ENCODE assay signal across 20 cellular contexts in the genomic region with DNA sequence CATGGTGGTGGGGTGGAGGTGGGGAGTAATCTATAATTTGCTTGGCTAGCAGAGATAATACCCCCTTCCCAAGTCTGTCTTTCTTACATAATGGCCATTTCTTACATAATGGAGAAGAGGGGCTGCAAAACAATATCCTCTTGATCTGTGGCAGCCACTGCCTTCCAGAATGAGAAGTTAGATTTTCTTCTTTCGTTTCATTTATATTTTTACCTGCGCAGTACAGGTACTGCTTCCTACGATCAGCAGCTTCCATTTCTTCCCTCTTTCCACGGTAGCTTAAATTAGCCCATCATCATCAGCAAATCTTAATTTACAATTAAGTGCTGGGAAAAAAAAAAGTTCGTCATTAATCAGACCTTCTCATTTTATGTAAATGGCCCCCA. TPM values are rescaled to one million over a fixed set of nuclear protein-coding genes. Genes with fewer than 3 reads are reported as not detected.
DNase-seq lines count a peak whose midpoint lies in the region; TF ChIP-seq lines count a peak whose summit lies in the region.
"Had no signal": no experiment of that assay in that cellular context is flagged by ENCODE, and none has a peak within 500 bp of the region (broad histone marks: within the 10 kb centered on the region; RNA-seq: fewer than 3 reads in every experiment).

No MANE protein-coding gene starts in this region.

- H2BK15ac ChIP-seq in mesenchymal stem cell (ENCODE audit: low read depth, poor library complexity, severe bottlenecking), result no peak overlapping the region

- no peak for TF ChIP-seq CTCF in neural progenitor cell (IDR thresholded peaks at IDR 0.05)
- no peak for TF ChIP-seq CTCF in type B pancreatic cell (conservative IDR thresholded peaks at IDR 0.05)

- no peak overlapping the region for H3K18ac ChIP-seq in mesenchymal stem cell (ENCODE audit: low read depth in 1 of 2, low read length in 2 of 2)

- no peak overlapping the region for H3K27ac Mint-ChIP-seq in neural progenitor cell
- H3K27ac Mint-ChIP-seq in type B pancreatic cell, result no peak overlapping the region
- no peak overlapping the region for H3K27ac Mint-ChIP-seq in activated T-cell treated with anti-CD3 and anti-CD28 coated beads, Interleukin-2, amount 50 U/mL, for 24 hours

- peak overlapping the region; percentile 28; the same call in 1 of the 2 replicates for H3K4me3 ChIP-seq in HUES64 (ENCODE audit: low read length)
- peak overlapping the region; percentile 53 for H3K4me3 ChIP-seq in endocrine pancreas (ENCODE audit: control insufficient read depth, insufficient read depth, low read length)
- H3K4me3 ChIP-seq in neural progenitor cell, result peak overlapping the region; percentile 19
- H3K4me3 ChIP-seq in mesenchymal stem cell (ENCODE audit: insufficient read depth in 1 of 2, low read depth in 1 of 2, low read length in 2 of 2), result no peak overlapping the region
- H3K4me3 ChIP-seq: BLaER1, lower lobe of right lung, transverse colon had no signal

- peaks cover 2% of the 10 kb centered on the region for H3K36me3 Mint-ChIP-seq in neural progenitor cell
- H3K36me3 Mint-ChIP-seq in type B pancreatic cell, result peaks cover 4% of the 10 kb centered on the region
- peaks cover 2% of the 10 kb centered on the region for H3K36me3 Mint-ChIP-seq in activated T-cell treated with anti-CD3 and anti-CD28 coated beads, Interleukin-2, amount 50 U/mL, for 24 hours (ENCODE audit: low read depth)

- H3K4ac ChIP-seq in mesenchymal stem cell (ENCODE audit: low read depth in 1 of 2, low read length in 2 of 2), result no peak overlapping the region

- no peak overlapping the region for H4K91ac ChIP-seq in mesenchymal stem cell (ENCODE audit: low read length)

- no peak overlapping the region for H2BK5ac ChIP-seq in mesenchymal stem cell (ENCODE audit: low read depth, low read length, poor library complexity, severe bottlenecking)

- H3K27me3 Mint-ChIP-seq in neural progenitor cell (ENCODE audit: insufficient read depth, low read depth), result peaks cover 6% of the 10 kb centered on the region
- H3K27me3 Mint-ChIP-seq in type B pancreatic cell, result peaks cover 9% of the 10 kb centered on the region
- H3K27me3 Mint-ChIP-seq in activated T-cell treated with anti-CD3 and anti-CD28 coated beads, Interleukin-2, amount 50 U/mL, for 24 hours, result no peaks in the 10 kb centered on the region

- no peaks in the 10 kb centered on the region for H4K20me1 ChIP-seq in neural progenitor cell (ENCODE audit: low read depth)
- H4K20me1 ChIP-seq: BLaER1 had no signal

- H3K14ac ChIP-seq in mesenchymal stem cell (ENCODE audit: low read length in 2 of 2), result no peak overlapping the region

- no peak overlapping the region for H2AK5ac ChIP-seq in mesenchymal stem cell (ENCODE audit: low read length, severe bottlenecking)

- DNase-seq in neural progenitor cell (ENCODE audit: low spot score) (no peak), type B pancreatic cell (ENCODE audit: extremely low spot score, unreplicated experiment) (no peak), putamen (ENCODE audit: low spot score) (no peak), mesenchymal stem cell (no peak)
- DNase-seq in activated T-cell treated with anti-CD3 and anti-CD28 coated beads, Interleukin-2, amount 50 U/mL, for 24 hours, result no peak
- DNase-seq: activated CD4-positive, alpha-beta T cell treated with anti-CD3 and anti-CD28 coated beads for 4 hours; activated CD8-positive, alpha-beta memory T cell treated with anti-CD3 and anti-CD28 coated beads for 24 hours; activated gamma-delta T cell; HCEC 1CT; head of caudate nucleus; lower lobe of right lung; T-helper 2 cell; transverse colon had no signal

- no peak overlapping the region for H3K4me3 Mint-ChIP-seq in neural progenitor cell
- H3K4me3 Mint-ChIP-seq in type B pancreatic cell, result peak overlapping the region; percentile 66
- no peak overlapping the region for H3K4me3 Mint-ChIP-seq in activated T-cell treated with anti-CD3 and anti-CD28 coated beads, Interleukin-2, amount 50 U/mL, for 24 hours
- H3K4me3 Mint-ChIP-seq: central memory CD8-positive, alpha-beta T cell had no signal

- peaks cover 7% of the 10 kb centered on the region for H3K79me2 ChIP-seq in neural progenitor cell (ENCODE audit: low read depth)

- peaks cover 7% of the 10 kb centered on the region; the same call in 1 of the 2 replicates for H3K36me3 ChIP-seq in HUES64 (ENCODE audit: insufficient read depth, low read length)
- peaks cover 5% of the 10 kb centered on the region for H3K36me3 ChIP-seq in endocrine pancreas (ENCODE audit: control insufficient read depth, insufficient read depth, low read length)
- H3K36me3 ChIP-seq in neural progenitor cell, result no peaks in the 10 kb centered on the region
- no peaks in the 10 kb centered on the region for H3K36me3 ChIP-seq in mesenchymal stem cell (ENCODE audit: control insufficient read depth in 1 of 2, insufficient read depth in 2 of 2, low read depth in 1 of 2, low read length in 2 of 2)
- H3K36me3 ChIP-seq: BLaER1, lower lobe of right lung, neutrophil, transverse colon had no signal

- no peak overlapping the region for H4K8ac ChIP-seq in mesenchymal stem cell (ENCODE audit: low read length)

- H2BK12ac ChIP-seq in mesenchymal stem cell (ENCODE audit: low read length in 2 of 2), result no peak overlapping the region

- peaks cover 30% of the 10 kb centered on the region for H3K4me1 ChIP-seq in HUES64 (ENCODE audit: insufficient read depth, low read length)
- H3K4me1 ChIP-seq in endocrine pancreas (ENCODE audit: control insufficient read depth, insufficient read depth, low read length), result no peaks in the 10 kb centered on the region
- peaks cover 48% of the 10 kb centered on the region for H3K4me1 ChIP-seq in neural progenitor cell
- peaks cover 5% of the 10 kb centered on the region for H3K4me1 ChIP-seq in mesenchymal stem cell (ENCODE audit: control insufficient read depth, insufficient read depth, low read depth, low read length)
- H3K4me1 ChIP-seq: lower lobe of right lung had no signal

- H3K9me3 Mint-ChIP-seq in neural progenitor cell (peaks cover 3% of the 10 kb centered on the region), type B pancreatic cell (no peaks in the 10 kb centered on the region)
- no peaks in the 10 kb centered on the region for H3K9me3 Mint-ChIP-seq in activated T-cell treated with anti-CD3 and anti-CD28 coated beads, Interleukin-2, amount 50 U/mL, for 24 hours
- H3K9me3 Mint-ChIP-seq: central memory CD8-positive, alpha-beta T cell had no signal

- H3K4me1 Mint-ChIP-seq in neural progenitor cell, result peaks cover 42% of the 10 kb centered on the region
- H3K4me1 Mint-ChIP-seq in type B pancreatic cell (ENCODE audit: unreplicated experiment), result peaks cover 50% of the 10 kb centered on the region
- H3K4me1 Mint-ChIP-seq in activated T-cell treated with anti-CD3 and anti-CD28 coated beads, Interleukin-2, amount 50 U/mL, for 24 hours (ENCODE audit: low read depth), result peaks cover 36% of the 10 kb centered on the region

- H3K27ac ChIP-seq in HUES64 (ENCODE audit: low read depth, low read length), result peak overlapping the region; percentile 74
- H3K27ac ChIP-seq in neural progenitor cell, result no peak overlapping the region
- H3K27ac ChIP-seq in mesenchymal stem cell (ENCODE audit: low read length, poor library complexity, severe bottlenecking), result no peak overlapping the region
- H3K27ac ChIP-seq: BLaER1, lower lobe of right lung, neutrophil, transverse colon had no signal

- H3K9ac ChIP-seq in HUES64 (ENCODE audit: low read depth, low read length) (peak overlapping the region; percentile 57), endocrine pancreas (ENCODE audit: control insufficient read depth, insufficient read depth, low read length) (no peak overlapping the region), neural progenitor cell (no peak overlapping the region), mesenchymal stem cell (ENCODE audit: low read length) (no peak overlapping the region)
- H3K9ac ChIP-seq: BLaER1 had no signal

- peak overlapping the region; percentile 63 for H3K4me2 ChIP-seq in neural progenitor cell
- no peak overlapping the region for H3K4me2 ChIP-seq in mesenchymal stem cell (ENCODE audit: low read length, poor library complexity, severe bottlenecking)
- H3K4me2 ChIP-seq: BLaER1 had no signal

- H2BK120ac ChIP-seq in mesenchymal stem cell (ENCODE audit: low read depth, low read length), result no peak overlapping the region

- no peak overlapping the region for H3K23ac ChIP-seq in mesenchymal stem cell (ENCODE audit: low read length in 2 of 2)

- no peak overlapping the region for H2AFZ ChIP-seq in neural progenitor cell (replicated peaks)
- H2AFZ ChIP-seq in mesenchymal stem cell (ENCODE audit: low read depth, low read length), result no peak overlapping the region

- WGBS in HUES64, result 90% methylated on average over 5 of the region's 5 CpGs
- 93% methylated on average over 5 of the region's 5 CpGs for WGBS in mesenchymal stem cell

- no peaks in the 10 kb centered on the region for H3K27me3 ChIP-seq in HUES64 (ENCODE audit: insufficient read depth, low read length)
- no peaks in the 10 kb centered on the region for H3K27me3 ChIP-seq in endocrine pancreas (ENCODE audit: control insufficient read depth, insufficient read depth, low read length)
- H3K27me3 ChIP-seq in neural progenitor cell, result peaks cover 4% of the 10 kb centered on the region
- peaks cover 3 to 8% of the 10 kb centered on the region in 2 experiments for H3K27me3 ChIP-seq in mesenchymal stem cell (ENCODE audit: control insufficient read depth in 1 of 2, insufficient read depth in 1 of 2, low read length in 2 of 2)
- H3K27me3 ChIP-seq: BLaER1, transverse colon had no signal

- peaks cover 34% of the 10 kb centered on the region for H3F3A ChIP-seq in neural progenitor cell (ENCODE audit: low read depth)

- no peaks in the 10 kb centered on the region for H3K79me1 ChIP-seq in mesenchymal stem cell (replicated peaks; ENCODE audit: low read length, poor library complexity, severe bottlenecking)

- H3K9me3 ChIP-seq in HUES64 (ENCODE audit: insufficient read depth, low read depth, low read length) (no peaks in the 10 kb centered on the region), endocrine pancreas (ENCODE audit: control insufficient read depth, low read length) (no peaks in the 10 kb centered on the region), neural progenitor cell (ENCODE audit: low read depth) (no peaks in the 10 kb centered on the region), mesenchymal stem cell (ENCODE audit: control insufficient read depth, low read length) (no peaks in the 10 kb centered on the region)
- H3K9me3 ChIP-seq: lower lobe of right lung, neutrophil, transverse colon had no signal

RNA-seq across cellular contexts. Expression of gene GNAS, which starts 30.2 kb away (rescaled TPM):
- 856 TPM for polyA plus RNA-seq in HUES64 (2013, experiment 1 of 2)
- 977 TPM for polyA plus RNA-seq in HUES64 (2013, experiment 2 of 2)
- total RNA-seq in neural progenitor cell (ENCODE audit: low replicate concordance) (794 and 973 TPM in 2 replicates), type B pancreatic cell (ENCODE audit: low replicate concordance) (1,005 and 1,406 TPM in 2 replicates)
- 1,046 TPM for polyA plus RNA-seq in mesenchymal stem cell (2013, experiment 1 of 2)
- 1,042 TPM for polyA plus RNA-seq in mesenchymal stem cell (2013, experiment 2 of 2)

RNA-seq across cellular contexts. Expression of gene GNAS-AS1, which starts 32.0 kb away (rescaled TPM):
- 3.2 TPM for polyA plus RNA-seq in HUES64 (2013, experiment 1 of 2)
- polyA plus RNA-seq in HUES64 (2013, experiment 2 of 2), result 3.2 TPM
- total RNA-seq in neural progenitor cell (ENCODE audit: low replicate concordance) (5.8 and 6.4 TPM in 2 replicates), type B pancreatic cell (ENCODE audit: low replicate concordance) (1.7 and 6.1 TPM in 2 replicates)
- polyA plus RNA-seq in mesenchymal stem cell (2013, experiment 1 of 2), result 0.26 TPM
- polyA plus RNA-seq in mesenchymal stem cell (2013, experiment 2 of 2), result 0.26 TPM
- total RNA-seq: G401, HepG2 had no signal
- polyA plus RNA-seq: HepG2 had no signal

Comparison
In these comparisons a context has a peak if more than half of its experiments do, and no peak if none do; other contexts are left out.
1. H3K4me3 ChIP-seq: peak in HUES64 (single experiment), endocrine pancreas (single experiment) and neural progenitor cell (single experiment); none in mesenchymal stem cell (0 of 2).